ENCODE assay signal across 8 cellular contexts in the genomic region with DNA sequence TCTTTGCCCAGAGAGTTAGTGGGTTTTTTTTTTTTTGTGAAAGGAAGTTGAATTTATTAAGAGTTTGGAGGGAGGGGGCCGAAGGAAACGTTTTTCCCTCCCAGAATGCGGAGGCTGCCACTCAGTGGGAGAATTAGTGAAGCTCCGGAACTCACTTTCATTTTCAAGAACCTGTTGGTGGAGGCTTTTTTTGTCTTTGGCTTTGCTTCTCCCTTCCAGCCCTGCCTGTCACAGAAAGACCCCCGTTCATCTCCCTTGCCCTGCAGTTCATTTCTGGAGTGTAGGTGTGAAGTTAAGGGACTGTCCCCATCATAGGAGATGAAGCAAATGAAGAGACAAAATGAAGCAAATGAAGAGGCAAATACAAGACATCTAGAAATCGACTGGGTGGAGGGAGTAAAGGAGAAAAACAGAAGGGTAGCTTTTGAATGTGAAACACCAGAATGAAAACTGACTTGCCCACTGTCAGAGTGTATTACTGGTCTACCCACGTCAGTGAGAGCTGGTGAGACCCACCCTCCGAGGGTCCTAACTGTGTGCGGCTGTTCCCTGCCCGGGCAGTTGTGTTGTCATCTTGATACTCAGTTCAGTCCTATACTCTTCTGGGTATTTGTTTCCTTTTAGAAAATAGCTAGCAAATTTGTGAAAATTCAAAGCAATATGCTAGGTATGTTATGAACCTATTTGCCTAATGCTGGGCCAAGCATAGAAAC.
DNase-seq lines count a peak whose midpoint lies in the region; ATAC-seq, FAIRE-seq and TF ChIP-seq lines count a peak whose summit lies in the region.

No MANE protein-coding gene starts in this region.

- no peak for TF ChIP-seq CTCF in H1 (IDR thresholded peaks at IDR 0.05; ENCODE audit: control extremely low read depth in 1 of 3, insufficient read depth in 1 of 3, low read depth in 1 of 3, low read length in 3 of 3)
- TF ChIP-seq CTCF in ovary (IDR thresholded peaks at IDR 0.05): no peak

- 85% methylated on average over 10 of the region's 10 CpGs; no CpG with 5 or more reads in 1 of the 2 experiments for WGBS in H1 (ENCODE audit: extremely low coverage in 1 of 2, insufficient coverage in 1 of 2, insufficient read length in 1 of 2, insufficient replicate concordance in 2 of 2, low coverage in 1 of 2, low lambda C conversion rate in 2 of 2, missing lambda C conversion rate in 1 of 2), 2 experiments
- WGBS in ovary, 3 donors: 15 to 20% (median 19%) methylated on average over 10 of the region's 10 CpGs

- H3K4ac ChIP-seq in H1 (replicated peaks; ENCODE audit: insufficient read length, low read depth, low read length): no peak overlapping the region

- H3K36me3 ChIP-seq in H1 (ENCODE audit: control insufficient read depth in 2 of 4, insufficient read depth in 4 of 4, low read length in 3 of 4) (no peaks in the 10 kb centered on the region; a peak in 1 of 8 replicates), ovary (no peaks in the 10 kb centered on the region)

- H3K27ac ChIP-seq in H1 (ENCODE audit: low read depth, low read length) (no peak overlapping the region), ovary (peak overlapping the region; percentile 5 to 85)

- intact Hi-C loops in ovary (cut with DNase I): loop anchor here in 3 of 4 donors (5.0 to 10.0 kb wide), 3 partner anchors 92 to 232 kb away; a partner anchor contains a TSS

- H2BK20ac ChIP-seq in H1 (ENCODE audit: low read length): no peak overlapping the region

- H4K5ac ChIP-seq in H1 (ENCODE audit: insufficient read length, low read depth, low read length): no peak overlapping the region

- POLR2A ChIA-PET in H1 (lab: Charles Lee; ENCODE audit: partially characterized antibody): interaction anchor here (0.7 to 2.5 kb wide), 2 partner anchors 12 to 22 kb away, joined by 4 to 5 read pairs; no protein-coding TSS in a partner anchor

- no peak for TF ChIP-seq EP300 in H1 (IDR thresholded peaks at IDR 0.05; ENCODE audit: borderline replicate concordance in 1 of 2, low read depth in 2 of 2, low read length in 2 of 2)
- no peak for TF ChIP-seq EP300 in ovary (IDR thresholded peaks at IDR 0.05)

- H2BK12ac ChIP-seq in H1 (ENCODE audit: low read depth, low read length): no peak overlapping the region

- no peak overlapping the region for H2BK15ac ChIP-seq in H1 (ENCODE audit: low read length)

- FAIRE-seq in H1 (lab: Jason Lieb, UNC): no peak

- no peak overlapping the region for H3K18ac ChIP-seq in H1 (ENCODE audit: extremely low read depth, low read length)

- H3K56ac ChIP-seq in H1 (replicated peaks; ENCODE audit: insufficient read length, low read depth, low read length): no peak overlapping the region

- H3K27me3 ChIP-seq in H1 (replicated peaks in 1 of 4; ENCODE audit: control insufficient read depth in 3 of 4, extremely low read depth in 1 of 4, insufficient read depth in 3 of 4, low read length in 3 of 4) (no peaks in the 10 kb centered on the region), ovary (no peaks in the 10 kb centered on the region)

- H3K9me3 ChIP-seq in H1 (ENCODE audit: insufficient read depth in 2 of 2, low read depth in 1 of 2, low read length in 1 of 2): no peaks in the 10 kb centered on the region
- no peaks in the 10 kb centered on the region for H3K9me3 ChIP-seq in ovary

- H3K4me3 ChIP-seq in H1 (ENCODE audit: extremely low read depth in 1 of 4, insufficient read depth in 2 of 4, low read depth in 3 of 4, low read length in 4 of 4) (no peak overlapping the region), ovary (peak overlapping the region; percentile 31)

- H4K91ac ChIP-seq in H1 (replicated peaks; ENCODE audit: insufficient read length, low read length): no peak overlapping the region

- H3K79me1 ChIP-seq in H1 (ENCODE audit: low read depth, low read length): no peaks in the 10 kb centered on the region

- DNase-seq in CD1c-positive myeloid dendritic cell (ENCODE audit: extremely low spot score) (peak; percentile 44), RPMI7951 (ENCODE audit: low read depth) (peak; percentile 64), H1 (ENCODE audit: low read depth in 1 of 2, low spot score in 2 of 2) (no peak), ovary (peak; percentile 51 to 68 (median 57)), NCI-H2227 (lab: John Stamatoyannopoulos, UW; ENCODE audit: unreplicated experiment) (no peak), HuH-7.5 (ENCODE audit: low spot score) (no peak), NCI-H1417 treated with DMSO at 0.1 percent for 48 hours (lab: John Stamatoyannopoulos, UW) (no peak)

- H2AK5ac ChIP-seq in H1 (ENCODE audit: low read depth, low read length): no peak overlapping the region

- TF ChIP-seq POLR2A in H1 (IDR thresholded peaks at IDR 0.05; ENCODE audit: control extremely low read depth in 1 of 2, low read depth in 2 of 2, low read length in 2 of 2) (no peak), ovary (IDR thresholded peaks at IDR 0.05) (no peak)

- H3K4me1 ChIP-seq in H1 (replicated peaks in 1 of 4; ENCODE audit: control insufficient read depth in 3 of 4, insufficient read depth in 4 of 4, low read length in 3 of 4): peaks cover 0 to 5% (median 2%) of the 10 kb centered on the region in 4 experiments; a peak in 4 of 7 replicates
- peaks cover 28% of the 10 kb centered on the region for H3K4me1 ChIP-seq in ovary (ENCODE audit: insufficient read depth)

- H4K8ac ChIP-seq in H1 (ENCODE audit: extremely low read depth, insufficient read depth, low read length): no peak overlapping the region

- no peak overlapping the region for H2BK120ac ChIP-seq in H1 (replicated peaks; ENCODE audit: low read depth, low read length)

- CTCF ChIA-PET in H1 (lab: Charles Lee; ENCODE audit: partially characterized antibody): interaction anchor here (0.7 to 1.5 kb wide), 3 partner anchors 231 to 246 kb away, joined by 3 read pairs; no protein-coding TSS in a partner anchor

- ATAC-seq in GM21447 (IDR thresholded peaks at IDR 0.05; ENCODE audit: unreplicated experiment): peak; percentile 55

- no peak overlapping the region for H3K23ac ChIP-seq in H1 (ENCODE audit: insufficient read length)

- TF ChIP-seq RAD21 in H1 (IDR thresholded peaks at IDR 0.05 in 1 of 2, conservative IDR thresholded peaks at IDR 0.05 in 1 of 2; ENCODE audit: low read depth in 2 of 2, low read length in 2 of 2): peak in 1 of 2 experiments; percentile 11; a peak in 1 of 4 replicates

- peak overlapping the region; percentile 69; the same call in 1 of the 2 replicates for H2BK5ac ChIP-seq in H1 (ENCODE audit: low read depth, low read length)

- H3K79me2 ChIP-seq in H1 (ENCODE audit: control insufficient read depth in 1 of 2, insufficient read depth in 2 of 2, low read length in 2 of 2): no peaks in the 10 kb centered on the region

- H2AFZ ChIP-seq in H1 (ENCODE audit: low read length): no peak overlapping the region

- no peak overlapping the region for H3K4me2 ChIP-seq in H1 (ENCODE audit: insufficient read depth in 1 of 2, low read depth in 2 of 2, low read length in 2 of 2)

- no peak overlapping the region for H3K14ac ChIP-seq in H1 (ENCODE audit: insufficient read length)

- H4K20me1 ChIP-seq in H1 (replicated peaks in 1 of 2; ENCODE audit: control insufficient read depth in 1 of 2, insufficient read depth in 2 of 2, low read length in 2 of 2): no peaks in the 10 kb centered on the region

- no peak overlapping the region; a peak in 2 of 7 replicates for H3K9ac ChIP-seq in H1 (replicated peaks in 1 of 4; ENCODE audit: extremely low read depth in 1 of 4, low read depth in 3 of 4, low read length in 3 of 4)

- no peaks in the 10 kb centered on the region for H3K23me2 ChIP-seq in H1 (ENCODE audit: low read depth, low read length)

TF ChIP-seq in H1, 55 proteins besides CTCF, POLR2A, EP300 and RAD21:
- no peak for TF ChIP-seq BCL11A (IDR thresholded peaks at IDR 0.05; ENCODE audit: low read depth in 2 of 2, low read length in 2 of 2)
- TF ChIP-seq POLR2AphosphoS5 (IDR thresholded peaks at IDR 0.05; ENCODE audit: low read depth, low read length): no peak
- no peak for TF ChIP-seq PHF8 (conservative IDR thresholded peaks at IDR 0.05; ENCODE audit: low read depth, low read length)
- TF ChIP-seq SUZ12 (IDR thresholded peaks at IDR 0.05; ENCODE audit: low read length): no peak
- no peak for TF ChIP-seq HDAC2 (IDR thresholded peaks at IDR 0.05; ENCODE audit: borderline replicate concordance in 1 of 2, low read depth in 2 of 2, low read length in 2 of 2)
- TF ChIP-seq FOSL1 (IDR thresholded peaks at IDR 0.05; ENCODE audit: insufficient read depth, low read depth, low read length): no peak

Comparison
In these comparisons a context has a peak if more than half of its experiments do, and no peak if none do; other contexts are left out.
1. DNase-seq: peak in CD1c-positive myeloid dendritic cell (single experiment), RPMI7951 (single experiment) and ovary (5 of 5); none in H1 (0 of 2), NCI-H2227 (single experiment), HuH-7.5 (single experiment) and NCI-H1417 treated with DMSO at 0.1 percent for 48 hours (single experiment).